38 cellular contexts compared by ENCODE assay signal in the genomic region with DNA sequence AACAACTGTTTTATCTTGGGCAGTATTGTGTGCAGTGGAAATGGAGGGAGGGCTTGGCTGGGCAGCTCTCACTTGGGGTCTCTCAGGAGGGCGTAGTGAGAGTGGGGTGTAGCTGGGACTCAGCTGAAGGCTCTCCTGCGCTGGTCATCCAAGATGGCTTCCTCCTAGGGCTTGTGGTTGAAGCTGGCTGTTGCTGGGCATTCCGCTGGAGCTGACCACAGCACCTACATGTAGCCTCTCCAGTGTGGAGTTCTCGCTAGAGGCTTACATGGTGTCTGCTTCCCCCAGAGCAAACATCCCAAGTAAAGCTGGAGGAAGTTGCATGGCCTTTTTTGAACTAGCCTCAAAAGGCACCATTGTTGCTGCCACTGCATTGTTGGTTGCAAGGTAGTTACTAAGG.
"Had no signal": no experiment of that assay in that cellular context is flagged by ENCODE, and none has a peak within 500 bp of the region (broad histone marks: within the 10 kb centered on the region; RNA-seq: fewer than 3 reads in every experiment).

No MANE protein-coding gene starts in this region.

- H3K4me1 ChIP-seq: Peyer's patch had no signal

- H3K36me3 ChIP-seq: Peyer's patch had no signal

- H3K4me3 ChIP-seq: Peyer's patch had no signal

- H3K9me3 Mint-ChIP-seq: activated B cell treated with CpG ODN at 0.5 μM for 24 hours; activated CD4-positive, alpha-beta memory T cell treated with anti-CD3 and anti-CD28 coated beads for 36 hours; activated naive CD4-positive, alpha-beta T cell treated with anti-CD3 and anti-CD28 coated beads, Interleukin-2, amount 10 ng/mL, durations not matched to agents 7 days and 5 days; brain had no signal

- H3K27me3 Mint-ChIP-seq: activated B cell treated with CpG ODN at 0.5 μM for 24 hours; activated CD4-positive, alpha-beta memory T cell treated with anti-CD3 and anti-CD28 coated beads for 36 hours; activated naive CD4-positive, alpha-beta T cell treated with anti-CD3 and anti-CD28 coated beads, Interleukin-2, amount 10 ng/mL, durations not matched to agents 7 days and 5 days; brain had no signal

- H3K27me3 ChIP-seq: Peyer's patch had no signal

- H3K4me3 Mint-ChIP-seq: activated B cell treated with CpG ODN at 0.5 μM for 24 hours; activated CD4-positive, alpha-beta memory T cell treated with anti-CD3 and anti-CD28 coated beads for 36 hours; activated naive CD4-positive, alpha-beta T cell treated with anti-CD3 and anti-CD28 coated beads, Interleukin-2, amount 10 ng/mL, durations not matched to agents 7 days and 5 days; activated naive CD8-positive, alpha-beta T cell; activated naive CD8-positive, alpha-beta T cell treated with anti-CD3 and anti-CD28 coated beads, Interleukin-2, amount 50 U/mL, for 24 hours; brain had no signal

- H3K27ac Mint-ChIP-seq: activated B cell treated with CpG ODN at 0.5 μM for 24 hours; activated CD4-positive, alpha-beta memory T cell treated with anti-CD3 and anti-CD28 coated beads for 36 hours; activated naive CD4-positive, alpha-beta T cell treated with anti-CD3 and anti-CD28 coated beads, Interleukin-2, amount 10 ng/mL, durations not matched to agents 7 days and 5 days; activated naive CD8-positive, alpha-beta T cell; activated naive CD8-positive, alpha-beta T cell treated with anti-CD3 and anti-CD28 coated beads, Interleukin-2, amount 50 U/mL, for 24 hours; brain had no signal

- DNase-seq: activated B cell treated with CpG ODN at 0.5 μM for 24 hours; activated CD4-positive, alpha-beta memory T cell treated with anti-CD3 and anti-CD28 coated beads for 36 hours; activated CD4-positive, alpha-beta T cell treated with anti-CD3 and anti-CD28 coated beads for 4 hours; activated CD4-positive, alpha-beta T cell treated with anti-CD3 and anti-CD28 coated beads, Interleukin-2, amount 50 U/mL, for 1 hour; activated CD4-positive, CD25-positive, alpha-beta regulatory T cell treated with anti-CD3 and anti-CD28 coated beads, Interleukin-2, amount 50 U/mL, for 72 hours; activated CD8-positive, alpha-beta memory T cell treated with anti-CD3 and anti-CD28 coated beads, Interleukin-2, amount 50 U/mL, for 4 hours; activated effector memory CD4-positive, alpha-beta T cell treated with Interleukin-2 at 50 U/mL for 16 hours; activated naive CD4-positive, alpha-beta T cell treated with anti-CD3 and anti-CD28 coated beads, Interleukin-2, amount 10 ng/mL, durations not matched to agents 7 days and 5 days; activated naive CD8-positive, alpha-beta T cell treated with anti-CD3 and anti-CD28 coated beads, Interleukin-2, amount 50 U/mL, for 24 hours; activated T-cell treated with anti-CD3 and anti-CD28 coated beads for 4 hours; activated T-cell treated with anti-CD3 and anti-CD28 coated beads, Interleukin-2, amount 50 U/mL, for 48 hours; caudate nucleus; cerebellar nuclear complex; Kasumi-1; MM.1S; NCI-H1092 treated with DMSO at 0.1 percent for 48 hours; NCI-H1417; NCI-H146; NCI-H187; NCI-H2029 treated with DMSO at 0.1 percent for 48 hours; NCI-H2107; NCI-H2171; NCI-H510A; NCI-H526; NCI-H748 treated with DMSO at 0.1 percent for 48 hours; NK-92 treated with Interleukin-12 subunit alpha and Interleukin-12 subunit beta, amount 100 ng/mL, for 24 hours; PC-3; Peyer's patch; RPMI8226; SHP77 treated with DMSO at 0.1 percent for 48 hours; SW 1271; T-helper 1 cell; T-helper 2 cell; T-helper 9 cell had no signal

- H3K9me3 ChIP-seq: Peyer's patch had no signal

- ATAC-seq: activated naive CD8-positive, alpha-beta T cell treated with anti-CD3 and anti-CD28 coated beads, Interleukin-2, amount 50 U/mL, for 24 hours; PC-3 had no signal

- H3K27ac ChIP-seq: Peyer's patch, VCaP had no signal

- FAIRE-seq: bronchial epithelial cell had no signal

- H3K4me1 Mint-ChIP-seq: activated naive CD4-positive, alpha-beta T cell treated with anti-CD3 and anti-CD28 coated beads, Interleukin-2, amount 10 ng/mL, durations not matched to agents 7 days and 5 days; activated naive CD8-positive, alpha-beta T cell treated with anti-CD3 and anti-CD28 coated beads, Interleukin-2, amount 50 U/mL, for 24 hours had no signal

- H3K36me3 Mint-ChIP-seq: activated CD4-positive, alpha-beta memory T cell treated with anti-CD3 and anti-CD28 coated beads for 36 hours; activated naive CD4-positive, alpha-beta T cell treated with anti-CD3 and anti-CD28 coated beads, Interleukin-2, amount 10 ng/mL, durations not matched to agents 7 days and 5 days; activated naive CD8-positive, alpha-beta T cell; brain had no signal
